In genomic region chr9:2087500-2088313, GRCh38 we compare ENCODE assay signal across 8 cellular contexts.
DNase-seq lines count a peak whose midpoint lies in the region; ATAC-seq and TF ChIP-seq lines count a peak whose summit lies in the region.

No MANE protein-coding gene starts in this region.

- peaks cover 10 to 34% of the 10 kb centered on the region in 2 donors for H3K36me3 Mint-ChIP-seq in activated T-cell treated with anti-CD3 and anti-CD28 coated beads, Interleukin-2, amount 50 U/mL, for 72 hours (ENCODE audit: insufficient read depth in 2 of 2)
- peaks cover 73% of the 10 kb centered on the region for H3K36me3 Mint-ChIP-seq in effector memory CD8-positive, alpha-beta T cell (ENCODE audit: insufficient read depth)
- peaks cover 0 to 94% (median 29%) of the 10 kb centered on the region in 3 donors for H3K36me3 Mint-ChIP-seq in naive thymus-derived CD8-positive, alpha-beta T cell

- H3K27ac Mint-ChIP-seq in activated T-cell treated with anti-CD3 and anti-CD28 coated beads, Interleukin-2, amount 50 U/mL, for 72 hours, result peak overlapping the region; percentile 2
- no peak overlapping the region for H3K27ac Mint-ChIP-seq in effector memory CD8-positive, alpha-beta T cell
- peak overlapping the region in 2 of 10 donors; percentile 5 to 28 for H3K27ac Mint-ChIP-seq in naive thymus-derived CD8-positive, alpha-beta T cell

- H3K4me1 ChIP-seq in Peyer's patch, result no peaks in the 10 kb centered on the region

- H3K36me3 ChIP-seq in Peyer's patch (peaks cover 0 to 87% (median 0%) of the 10 kb centered on the region in 3 donors), MG63 (peaks cover 27% of the 10 kb centered on the region)

- H3K27ac ChIP-seq in HL-60 (replicated peaks), result no peak overlapping the region
- no peak overlapping the region for H3K27ac ChIP-seq in Peyer's patch

- peak; percentile 85 to 88 for ATAC-seq in activated T-cell treated with anti-CD3 and anti-CD28 coated beads, Interleukin-2, amount 50 U/mL, for 72 hours (replicated peaks in 1 of 2)
- ATAC-seq in GM21381 (IDR thresholded peaks at IDR 0.05; ENCODE audit: unreplicated experiment), result peak; percentile 57
- peak; percentile 92 for ATAC-seq in effector memory CD8-positive, alpha-beta T cell (replicated peaks)
- ATAC-seq in naive thymus-derived CD8-positive, alpha-beta T cell, result peak; percentile 79 to 93

- no peaks in the 10 kb centered on the region for H3K9me3 ChIP-seq in Peyer's patch
- H3K9me3 ChIP-seq in MG63, result no peaks in the 10 kb centered on the region

- peaks cover 18% of the 10 kb centered on the region for H3K4me1 Mint-ChIP-seq in activated T-cell treated with anti-CD3 and anti-CD28 coated beads, Interleukin-2, amount 50 U/mL, for 72 hours (ENCODE audit: low read depth)
- H3K4me1 Mint-ChIP-seq in effector memory CD8-positive, alpha-beta T cell (ENCODE audit: low read depth in 2 of 2), result peaks cover 4% of the 10 kb centered on the region in 2 donors
- H3K4me1 Mint-ChIP-seq in naive thymus-derived CD8-positive, alpha-beta T cell, result peaks cover 4 to 14% (median 9%) of the 10 kb centered on the region in 4 donors

- TF ChIP-seq POLR2A in Peyer's patch (IDR thresholded peaks at IDR 0.05), result no peak

- no peaks in the 10 kb centered on the region for H3K9me3 Mint-ChIP-seq in activated T-cell treated with anti-CD3 and anti-CD28 coated beads, Interleukin-2, amount 50 U/mL, for 72 hours
- no peaks in the 10 kb centered on the region for H3K9me3 Mint-ChIP-seq in effector memory CD8-positive, alpha-beta T cell
- no peaks in the 10 kb centered on the region for H3K9me3 Mint-ChIP-seq in naive thymus-derived CD8-positive, alpha-beta T cell

- DNase-seq in activated T-cell treated with anti-CD3 and anti-CD28 coated beads, Interleukin-2, amount 50 U/mL, for 72 hours, result peak; percentile 8 to 21
- DNase-seq in activated T-cell treated with anti-CD3 and anti-CD28 coated beads for 4 hours, result no peak
- peak; percentile 19 to 35 for DNase-seq in HL-60 (ENCODE audit: low read depth in 1 of 2, low spot score in 1 of 2)
- DNase-seq in Peyer's patch, result no peak
- DNase-seq in effector memory CD8-positive, alpha-beta T cell, result peak; percentile 12 to 20 (median 13)
- DNase-seq in naive thymus-derived CD8-positive, alpha-beta T cell, result peak in 7 of 10 donors; percentile 4 to 64 (median 17)
- no peak for DNase-seq in MG63

- H3K27me3 Mint-ChIP-seq in activated T-cell treated with anti-CD3 and anti-CD28 coated beads, Interleukin-2, amount 50 U/mL, for 72 hours (ENCODE audit: low read depth), result no peaks in the 10 kb centered on the region
- no peaks in the 10 kb centered on the region for H3K27me3 Mint-ChIP-seq in effector memory CD8-positive, alpha-beta T cell
- no peaks in the 10 kb centered on the region for H3K27me3 Mint-ChIP-seq in naive thymus-derived CD8-positive, alpha-beta T cell

- H3K27me3 ChIP-seq in HL-60 (ENCODE audit: insufficient read depth, poor library complexity, severe bottlenecking), result no peaks in the 10 kb centered on the region
- no peaks in the 10 kb centered on the region for H3K27me3 ChIP-seq in Peyer's patch
- H3K27me3 ChIP-seq in MG63, result no peaks in the 10 kb centered on the region

- H3K4me3 ChIP-seq in HL-60 (replicated peaks; ENCODE audit: insufficient read depth, low read length) (no peak overlapping the region), Peyer's patch (no peak overlapping the region), MG63 (no peak overlapping the region)

- TF ChIP-seq CTCF in HL-60 (IDR thresholded peaks at IDR 0.05; ENCODE audit: insufficient read depth, low read length), result peak; percentile 51
- peak; percentile 40 to 73 (median 64) for TF ChIP-seq CTCF in Peyer's patch (IDR thresholded peaks at IDR 0.05)

- POLR2A ChIA-PET in naive thymus-derived CD8-positive, alpha-beta T cell (lab: Charles Lee), result interaction anchor here (1.0 kb wide), 1 partner anchor 72 kb away, joined by 3 read pairs; the partner anchor contains the start of gene SMARCA2

- H3K4me3 Mint-ChIP-seq in activated T-cell treated with anti-CD3 and anti-CD28 coated beads, Interleukin-2, amount 50 U/mL, for 72 hours, result no peak overlapping the region
- no peak overlapping the region for H3K4me3 Mint-ChIP-seq in effector memory CD8-positive, alpha-beta T cell
- no peak overlapping the region for H3K4me3 Mint-ChIP-seq in naive thymus-derived CD8-positive, alpha-beta T cell

Comparison
In these comparisons a context has a peak if more than half of its experiments do, and no peak if none do; other contexts are left out.
1. DNase-seq: peak in activated T-cell treated with anti-CD3 and anti-CD28 coated beads, Interleukin-2, amount 50 U/mL, for 72 hours (2 of 2), HL-60 (2 of 2), effector memory CD8-positive, alpha-beta T cell (3 of 3) and naive thymus-derived CD8-positive, alpha-beta T cell (7 of 10); none in activated T-cell treated with anti-CD3 and anti-CD28 coated beads for 4 hours (single experiment), Peyer's patch (0 of 3) and MG63 (single experiment).
2. Peak in every context shown above with its lines, with median percentiles within 50 percentile points of each other: ATAC-seq.